Comparison of ENCODE assay signal across 8 cellular contexts in the genomic region with DNA sequence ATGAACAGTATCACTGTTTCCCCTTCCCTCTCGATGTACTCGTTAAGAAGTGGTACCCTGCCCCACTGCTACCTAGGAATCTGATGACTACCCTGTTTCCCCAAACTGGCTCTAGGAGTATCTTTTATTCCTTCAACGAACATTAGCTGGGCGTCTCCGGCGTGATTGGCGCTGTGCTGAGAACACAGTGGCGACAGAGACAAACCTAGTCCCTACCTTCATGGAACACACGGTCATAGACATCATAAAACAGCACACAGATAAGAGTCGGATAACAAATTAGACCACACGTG. TPM values are rescaled to one million over a fixed set of nuclear protein-coding genes. Genes with fewer than 3 reads are reported as not detected.
DNase-seq lines count a peak whose midpoint lies in the region; ATAC-seq and TF ChIP-seq lines count a peak whose summit lies in the region.

No MANE protein-coding gene starts in this region.

- H3K27me3 ChIP-seq in HL-60 (ENCODE audit: insufficient read depth, poor library complexity, severe bottlenecking) (peaks cover 31% of the 10 kb centered on the region), stomach smooth muscle (ENCODE audit: control insufficient read depth in 1 of 2, insufficient read depth in 2 of 2, low read length in 2 of 2) (peaks cover 18 to 24% of the 10 kb centered on the region in 2 donors)

- H3K4me3 Mint-ChIP-seq in activated naive CD8-positive, alpha-beta T cell treated with anti-CD3 and anti-CD28 coated beads, Interleukin-2, amount 50 U/mL, for 24 hours, result peak overlapping the region; percentile 98
- peak overlapping the region; percentile 92 to 97 (median 96) for H3K4me3 Mint-ChIP-seq in immature natural killer cell

- TF ChIP-seq CTCF in HL-60 (IDR thresholded peaks at IDR 0.05; ENCODE audit: insufficient read depth, low read length), result no peak

- H3K36me3 Mint-ChIP-seq in activated naive CD8-positive, alpha-beta T cell treated with anti-CD3 and anti-CD28 coated beads, Interleukin-2, amount 50 U/mL, for 24 hours (ENCODE audit: low read depth), result peaks cover 20% of the 10 kb centered on the region
- H3K36me3 Mint-ChIP-seq in immature natural killer cell, result peaks cover 0 to 9% (median 4%) of the 10 kb centered on the region in 3 donors

- H3K27ac ChIP-seq in HL-60 (replicated peaks), result peak overlapping the region; percentile 76
- peak overlapping the region; percentile 81 for H3K27ac ChIP-seq in stomach smooth muscle (ENCODE audit: low read length)

- H3K9ac ChIP-seq in stomach smooth muscle (ENCODE audit: low read length in 2 of 2), result peak overlapping the region; percentile 73 to 89

- no peak for ATAC-seq in activated naive CD8-positive, alpha-beta T cell treated with anti-CD3 and anti-CD28 coated beads, Interleukin-2, amount 50 U/mL, for 24 hours
- no peak for ATAC-seq in HG03342 (IDR thresholded peaks at IDR 0.05; ENCODE audit: unreplicated experiment)

- peaks cover 34% of the 10 kb centered on the region for H3K4me1 Mint-ChIP-seq in activated naive CD8-positive, alpha-beta T cell treated with anti-CD3 and anti-CD28 coated beads, Interleukin-2, amount 50 U/mL, for 24 hours
- H3K4me1 Mint-ChIP-seq in immature natural killer cell, result peaks cover 33 to 45% of the 10 kb centered on the region in 2 donors

- no peak for DNase-seq in HL-60 (ENCODE audit: low read depth in 1 of 2, low spot score in 1 of 2)
- DNase-seq in activated naive CD8-positive, alpha-beta T cell treated with anti-CD3 and anti-CD28 coated beads, Interleukin-2, amount 50 U/mL, for 24 hours, result no peak
- DNase-seq in immature natural killer cell, result no peak
- DNase-seq in NCI-H1930 (lab: John Stamatoyannopoulos, UW), result no peak
- no peak for DNase-seq in NCI-H128 (lab: John Stamatoyannopoulos, UW; ENCODE audit: unreplicated experiment)
- no peak for DNase-seq in NOMO-1 treated with dmso at 0.1 percent for 144 hours (lab: John Stamatoyannopoulos, UW; ENCODE audit: unreplicated experiment)

- H3K9me3 Mint-ChIP-seq in activated naive CD8-positive, alpha-beta T cell treated with anti-CD3 and anti-CD28 coated beads, Interleukin-2, amount 50 U/mL, for 24 hours, result no peaks in the 10 kb centered on the region
- no peaks in the 10 kb centered on the region for H3K9me3 Mint-ChIP-seq in immature natural killer cell

- H3K27ac Mint-ChIP-seq in activated naive CD8-positive, alpha-beta T cell treated with anti-CD3 and anti-CD28 coated beads, Interleukin-2, amount 50 U/mL, for 24 hours, result peak overlapping the region; percentile 99
- peak overlapping the region; percentile 88 to 99 (median 95) for H3K27ac Mint-ChIP-seq in immature natural killer cell

- H3K36me3 ChIP-seq in stomach smooth muscle (ENCODE audit: control insufficient read depth in 2 of 2, insufficient read depth in 2 of 2, low read length in 2 of 2), result peaks cover 5 to 6% of the 10 kb centered on the region in 2 donors

- H3K9me3 ChIP-seq in stomach smooth muscle (ENCODE audit: control insufficient read depth in 2 of 2, low read length in 2 of 2), result no peaks in the 10 kb centered on the region

- H3K4me3 ChIP-seq in HL-60 (replicated peaks; ENCODE audit: insufficient read depth, low read length) (peak overlapping the region; percentile 90), stomach smooth muscle (ENCODE audit: low read length in 2 of 2) (peak overlapping the region; percentile 79 to 98)

- H3K4me1 ChIP-seq in stomach smooth muscle (ENCODE audit: control insufficient read depth, insufficient read depth, low read length), result peaks cover 11% of the 10 kb centered on the region

- H3K27me3 Mint-ChIP-seq in activated naive CD8-positive, alpha-beta T cell treated with anti-CD3 and anti-CD28 coated beads, Interleukin-2, amount 50 U/mL, for 24 hours, result peaks cover 27% of the 10 kb centered on the region
- H3K27me3 Mint-ChIP-seq in immature natural killer cell (ENCODE audit: low read depth in 3 of 3), result peaks cover 8 to 15% (median 9%) of the 10 kb centered on the region in 3 donors

RNA-seq across cellular contexts. Expression of a gene that starts 0.7 kb away (rescaled TPM):
- 10 to 100 TPM in 1 of 3 donors, 1 to 10 TPM in 2; 2.1 to 14.6 (median 5.6) TPM for polyA plus RNA-seq in immature natural killer cell

RNA-seq across cellular contexts. Expression of a gene that starts 1.9 kb away (rescaled TPM):
- polyA plus RNA-seq in immature natural killer cell, result not detected

RNA-seq across cellular contexts. Expression of a gene that starts 23.7 kb away (rescaled TPM):
- polyA plus RNA-seq in immature natural killer cell, result 1 to 10 TPM; 3.4 to 9.4 (median 7.0) TPM

RNA-seq across cellular contexts. Expression of a gene that starts 40.2 kb away (rescaled TPM):
- under 1 TPM; 0.12 to 0.45 (median 0.13) TPM for polyA plus RNA-seq in immature natural killer cell

RNA-seq across cellular contexts. Expression of a gene that starts 47.1 kb away (rescaled TPM):
- polyA plus RNA-seq in immature natural killer cell, result not detected
